ENCODE assay signal across 24 cellular contexts in genomic region chr16:3063617-3064389, GRCh38. TPM values are rescaled to one million over a fixed set of nuclear protein-coding genes. Genes with fewer than 3 reads are reported as not detected.
DNase-seq lines count a peak whose midpoint lies in the region; ATAC-seq, FAIRE-seq and TF ChIP-seq lines count a peak whose summit lies in the region.
"Had no signal": no experiment of that assay in that cellular context is flagged by ENCODE, and none has a peak within 500 bp of the region (broad histone marks: within the 10 kb centered on the region; RNA-seq: fewer than 3 reads in every experiment).

No MANE protein-coding gene starts in this region.

- H3K27me3 Mint-ChIP-seq in activated T-cell treated with anti-CD3 and anti-CD28 coated beads, Interleukin-2, amount 50 U/mL, for 24 hours = no peaks in the 10 kb centered on the region
- peaks cover 14% of the 10 kb centered on the region for H3K27me3 Mint-ChIP-seq in nephron (ENCODE audit: low read depth)

- TF ChIP-seq CTCF in colonic mucosa (IDR thresholded peaks at IDR 0.05) (no peak), nephron (IDR thresholded peaks at IDR 0.05; ENCODE audit: unreplicated experiment in 3 of 3) (no peak)

- H3K4me3 Mint-ChIP-seq in activated T-cell treated with anti-CD3 and anti-CD28 coated beads, Interleukin-2, amount 50 U/mL, for 24 hours = peak overlapping the region; percentile 100
- peak overlapping the region in 2 of 3 experiments; percentile 14 to 28 for H3K4me3 Mint-ChIP-seq in nephron
- H3K4me3 Mint-ChIP-seq: HFFc6, neural crest cell had no signal

- ATAC-seq in GM21515 (IDR thresholded peaks at IDR 0.05; ENCODE audit: unreplicated experiment) = no peak

- no peak overlapping the region for H3K9ac ChIP-seq in colonic mucosa (ENCODE audit: low read depth in 2 of 2, low read length in 2 of 2)

- peaks cover 35% of the 10 kb centered on the region for H3K36me3 Mint-ChIP-seq in activated T-cell treated with anti-CD3 and anti-CD28 coated beads, Interleukin-2, amount 50 U/mL, for 24 hours (ENCODE audit: low read depth)
- H3K36me3 Mint-ChIP-seq in nephron (ENCODE audit: low read depth) = no peaks in the 10 kb centered on the region

- H3K27ac ChIP-seq in colonic mucosa = peak overlapping the region; percentile 78

- intact Hi-C loops in colonic mucosa (cut with DNase I) = loop anchor here (5.0 kb wide), 1 partner anchor 103 kb away; no protein-coding TSS in a partner anchor

- peaks cover 12% of the 10 kb centered on the region for H3K4me1 ChIP-seq in colonic mucosa

- no peak for FAIRE-seq in urothelium cell line (lab: Jason Lieb, UNC)
- FAIRE-seq: colon, GM12892 had no signal

- no peaks in the 10 kb centered on the region for H3K9me3 Mint-ChIP-seq in activated T-cell treated with anti-CD3 and anti-CD28 coated beads, Interleukin-2, amount 50 U/mL, for 24 hours
- H3K9me3 Mint-ChIP-seq in nephron = no peaks in the 10 kb centered on the region
- H3K9me3 Mint-ChIP-seq: HFFc6, neural crest cell had no signal

- peak overlapping the region; percentile 99 for H3K27ac Mint-ChIP-seq in activated T-cell treated with anti-CD3 and anti-CD28 coated beads, Interleukin-2, amount 50 U/mL, for 24 hours
- peak overlapping the region in 1 of 3 experiments; percentile 23 for H3K27ac Mint-ChIP-seq in nephron
- H3K27ac Mint-ChIP-seq: HFFc6 had no signal

- no peaks in the 10 kb centered on the region for H3K9me3 ChIP-seq in colonic mucosa
- H3K9me3 ChIP-seq: esophagus muscularis mucosa, sigmoid colon, uterus had no signal

- no peak overlapping the region for H3K4me3 ChIP-seq in colonic mucosa
- H3K4me3 ChIP-seq: sigmoid colon, uterus had no signal

- peaks cover 61% of the 10 kb centered on the region for H3K4me1 Mint-ChIP-seq in activated T-cell treated with anti-CD3 and anti-CD28 coated beads, Interleukin-2, amount 50 U/mL, for 24 hours (ENCODE audit: low read depth)
- H3K4me1 Mint-ChIP-seq in nephron = peaks cover 35% of the 10 kb centered on the region

- no peaks in the 10 kb centered on the region for H3K27me3 ChIP-seq in colonic mucosa
- H3K27me3 ChIP-seq: uterus had no signal

- H3K36me3 ChIP-seq in colonic mucosa = no peaks in the 10 kb centered on the region
- H3K36me3 ChIP-seq: sigmoid colon, uterus had no signal

- DNase-seq in activated T-cell treated with anti-CD3 and anti-CD28 coated beads, Interleukin-2, amount 50 U/mL, for 24 hours = no peak
- DNase-seq in activated T-cell treated with anti-CD3 and anti-CD28 coated beads, Interleukin-2, amount 50 U/mL, for 48 hours = no peak
- DNase-seq in OCI-M1 (lab: John Stamatoyannopoulos, UW) (peak; percentile 46), colonic mucosa (no peak), NCI-H1417 treated with DMSO at 0.1 percent for 48 hours (lab: John Stamatoyannopoulos, UW) (no peak), urothelium cell line (ENCODE audit: low spot score) (no peak)
- DNase-seq: activated CD4-positive, alpha-beta T cell treated with anti-CD3 and anti-CD28 coated beads, Interleukin-2, amount 50 U/mL, for 4 hours; COR-L47; HFFc6; hippocampal formation; NCI-H2029; NCI-H69; sigmoid colon; stimulated activated CD4-positive, alpha-beta T cell treated with anti-CD3 and anti-CD28 coated beads, Interleukin-4, amount 100 ng/mL, for 24 hours; uterus had no signal

RNA-seq across cellular contexts. Expression of gene IL32, which starts 1.6 kb away (rescaled TPM):
- 100 to 1,000 TPM; 256 to 329 TPM for total RNA-seq in colonic mucosa
- total RNA-seq: neural crest cell had no signal

RNA-seq across cellular contexts. Expression of gene MMP25, which starts 17.4 kb away (rescaled TPM):
- total RNA-seq in colonic mucosa = under 1 TPM; 0.44 to 0.88 TPM
- total RNA-seq: RPMI7951 had no signal

RNA-seq across cellular contexts. Expression of gene BICDL2, which starts 27.1 kb away (rescaled TPM):
- 10 to 100 TPM; 56.6 to 83.9 TPM for total RNA-seq in colonic mucosa
- total RNA-seq: A673, HFFc6, neural crest cell had no signal

RNA-seq across cellular contexts. Expression of gene ZSCAN10, which starts 35.3 kb away (rescaled TPM):
- total RNA-seq in colonic mucosa = under 1 TPM in 1 of 2 donors, not detected in 1; 0.86 TPM
- total RNA-seq: A673, esophagus muscularis mucosa, HFFc6, liver, neural crest cell, RPMI7951, sigmoid colon, uterus had no signal

RNA-seq across cellular contexts. Expression of gene THOC6, which starts 40.0 kb away (rescaled TPM):
- 10 to 100 TPM; 27.4 to 45.8 TPM for total RNA-seq in colonic mucosa
